ENCODE assay signal across 12 cellular contexts in genomic region chr20:57581202-57582028, GRCh38. TPM values are rescaled to one million over a fixed set of nuclear protein-coding genes. Genes with fewer than 3 reads are reported as not detected.
DNase-seq lines count a peak whose midpoint lies in the region; ATAC-seq and TF ChIP-seq lines count a peak whose summit lies in the region.
"Had no signal": no experiment of that assay in that cellular context is flagged by ENCODE, and none has a peak within 500 bp of the region (broad histone marks: within the 10 kb centered on the region; RNA-seq: fewer than 3 reads in every experiment).

No MANE protein-coding gene starts in this region.

- TF ChIP-seq CTCF in psoas muscle (IDR thresholded peaks at IDR 0.05) = no peak

- peak overlapping the region in 6 of 11 experiments; percentile 42 to 73 (median 51); a peak in 12 of 22 replicates for H3K27ac ChIP-seq in BLaER1 treated with 17β-estradiol and CSF1 and Interleukin-3, amounts not matched to agents 10 nM and 100 nM
- H3K27ac ChIP-seq in SK-N-MC (peak overlapping the region; percentile 95; the same call in 1 of the 2 replicates), psoas muscle (peak overlapping the region; percentile 61), SJCRH30 (no peak overlapping the region)

- H3K27me3 ChIP-seq in BLaER1 treated with 17β-estradiol and CSF1 and Interleukin-3, amounts not matched to agents 10 nM and 100 nM = peaks cover 19 to 45% (median 34%) of the 10 kb centered on the region in 11 experiments; a peak in 21 of 22 replicates
- H3K27me3 ChIP-seq in psoas muscle (ENCODE audit: insufficient read depth in 3 of 3, low read length in 2 of 3) (peaks cover 0 to 73% (median 10%) of the 10 kb centered on the region in 3 donors), SJCRH30 (peaks cover 29% of the 10 kb centered on the region)

- no peaks in the 10 kb centered on the region for H3K36me3 ChIP-seq in BLaER1 treated with 17β-estradiol and CSF1 and Interleukin-3, amounts not matched to agents 10 nM and 100 nM
- H3K36me3 ChIP-seq in SK-N-MC (ENCODE audit: insufficient read depth, low read length) (no peaks in the 10 kb centered on the region), psoas muscle (ENCODE audit: insufficient read depth in 1 of 2, low read depth in 1 of 2) (no peaks in the 10 kb centered on the region), SJCRH30 (no peaks in the 10 kb centered on the region)

- peak overlapping the region in 8 of 11 experiments; percentile 41 to 89 (median 78); a peak in 15 of 22 replicates for H3K4me2 ChIP-seq in BLaER1 treated with 17β-estradiol and CSF1 and Interleukin-3, amounts not matched to agents 10 nM and 100 nM

- H3K9me3 ChIP-seq in BLaER1 treated with 17β-estradiol and CSF1 and Interleukin-3, amounts not matched to agents 10 nM and 100 nM (replicated peaks in 1 of 11) = 0 out of 22 replicates have a peak, but pooled peaks cover 0 to 5% (median 0%) of the 10 kb centered on the region in 11 experiments
- H3K9me3 ChIP-seq in SK-N-MC (ENCODE audit: low read depth, low read length) (no peaks in the 10 kb centered on the region), psoas muscle (no peaks in the 10 kb centered on the region), SJCRH30 (replicated peaks) (no peaks in the 10 kb centered on the region)

- H4K20me1 ChIP-seq in BLaER1 treated with 17β-estradiol and CSF1 and Interleukin-3, amounts not matched to agents 10 nM and 100 nM = no peaks in the 10 kb centered on the region

- intact Hi-C loops in psoas muscle (cut with DNase I) = no loop called here

- ATAC-seq in psoas muscle = peak in 1 of 4 donors; percentile 27
- ATAC-seq in HG03175 (IDR thresholded peaks at IDR 0.05; ENCODE audit: unreplicated experiment) = no peak

- no peak overlapping the region for H3K4me3 ChIP-seq in BLaER1 treated with 17β-estradiol and CSF1 and Interleukin-3, amounts not matched to agents 10 nM and 100 nM
- no peak overlapping the region for H3K4me3 ChIP-seq in SK-N-MC
- no peak overlapping the region for H3K4me3 ChIP-seq in psoas muscle
- no peak overlapping the region for H3K4me3 ChIP-seq in SJCRH30

- WGBS in psoas muscle, 3 donors = 77 to 80% (median 78%) methylated on average over 14 of the region's 14 CpGs

- peak overlapping the region in 3 of 11 experiments; percentile 7 to 31 (median 19); a peak in 4 of 22 replicates for H3K9ac ChIP-seq in BLaER1 treated with 17β-estradiol and CSF1 and Interleukin-3, amounts not matched to agents 10 nM and 100 nM
- H3K9ac ChIP-seq in SK-N-MC (ENCODE audit: insufficient read length) = no peak overlapping the region

- peaks cover 0 to 30% (median 23%) of the 10 kb centered on the region in 10 experiments; a peak in 14 of 20 replicates for H3K4me1 ChIP-seq in BLaER1 treated with 17β-estradiol and CSF1 and Interleukin-3, amounts not matched to agents 10 nM and 100 nM
- H3K4me1 ChIP-seq in psoas muscle (no peaks in the 10 kb centered on the region), SJCRH30 (peaks cover 6% of the 10 kb centered on the region; the same call in 1 of the 2 replicates)

- DNase-seq in SK-N-MC (ENCODE audit: low read depth, low spot score) (no peak), iris pigment epithelial cell (ENCODE audit: low read depth) (peak; percentile 3), psoas muscle (no peak), GM19240 (ENCODE audit: insufficient read length, low spot score) (no peak), GOT3 (lab: John Stamatoyannopoulos, UW) (no peak), SJCRH30 (no peak)
- DNase-seq: activated CD4-positive, alpha-beta T cell treated with anti-CD3 and anti-CD28 coated beads for 48 hours; midbrain had no signal

RNA-seq across cellular contexts. Expression of gene PCK1, which starts 20.5 kb away (rescaled TPM):
- total RNA-seq in psoas muscle = under 1 TPM; 0.26 to 0.63 (median 0.38) TPM
- under 1 TPM; 0.24 to 0.81 (median 0.53) TPM for polyA plus RNA-seq in psoas muscle
- 0.05 TPM in 1 of 2 replicates, not detected in the other for total RNA-seq in SJCRH30 (2014; rRNA removed; shearing (Covaris generic))
- total RNA-seq: activated T-helper 1 cell treated with anti-CD3 and anti-CD28 coated beads, Interleukin-12 subunit alpha, Interleukin-12 subunit beta, Interleukin-2, Interleukin-4 antibody, amounts not matched to agents 30 ng/mL and 10 ng/mL and 1 ng/mL, durations not matched to agents 14 hours and 24 hours and 36 hours had no signal

RNA-seq across cellular contexts. Expression of gene ZBP1, which starts 38.8 kb away (rescaled TPM):
- total RNA-seq in psoas muscle = under 1 TPM in 2 of 4 donors, not detected in 2; 0.24 to 0.50 TPM
- under 1 TPM; 0.07 to 0.20 (median 0.17) TPM for polyA plus RNA-seq in psoas muscle
- 0.02 TPM in 1 of 2 replicates, not detected in the other for total RNA-seq in SJCRH30 (2014; rRNA removed; shearing (Covaris generic))

RNA-seq across cellular contexts. Expression of gene CTCFL, which starts 56.5 kb away (rescaled TPM):
- total RNA-seq in psoas muscle = not detected
- not detected for polyA plus RNA-seq in psoas muscle
- total RNA-seq in SJCRH30 (2014; rRNA removed; shearing (Covaris generic)) = 0.06 TPM in 1 of 2 replicates, not detected in the other
- total RNA-seq: activated T-helper 1 cell treated with anti-CD3 and anti-CD28 coated beads, Interleukin-12 subunit alpha, Interleukin-12 subunit beta, Interleukin-2, Interleukin-4 antibody, amounts not matched to agents 30 ng/mL and 10 ng/mL and 1 ng/mL, durations not matched to agents 14 hours and 24 hours and 36 hours; right cardiac atrium had no signal
- polyA plus RNA-seq: right cardiac atrium had no signal
